Comparison of ENCODE assay signal across 9 cellular contexts in genomic region chrX:135112096-135112729, GRCh38. TPM values are rescaled to one million over a fixed set of nuclear protein-coding genes. Genes with fewer than 3 reads are reported as not detected.
DNase-seq lines count a peak whose midpoint lies in the region; ATAC-seq and TF ChIP-seq lines count a peak whose summit lies in the region.
"Had no signal": no experiment of that assay in that cellular context is flagged by ENCODE, and none has a peak within 500 bp of the region (broad histone marks: within the 10 kb centered on the region; RNA-seq: fewer than 3 reads in every experiment).

No MANE protein-coding gene starts in this region.

- no peak overlapping the region for H3K27ac ChIP-seq in CD4-positive, alpha-beta T cell (ENCODE audit: low read depth, low read length)

- H3K27ac Mint-ChIP-seq in CD4-positive, alpha-beta T cell, result no peak overlapping the region
- H3K27ac Mint-ChIP-seq in activated CD4-positive, alpha-beta memory T cell treated with anti-CD3 and anti-CD28 coated beads for 36 hours, result peak overlapping the region; percentile 11
- H3K27ac Mint-ChIP-seq: T-helper 1 cell treated with Interleukin-12 subunit alpha and Interleukin-12 subunit beta and Interleukin-4 antibody, amounts not matched to agents 30 μg/mL and 1 μg/mL, for 36 hours had no signal

- peak in 4 of 10 experiments; percentile 8 to 28 (median 16) for DNase-seq in CD4-positive, alpha-beta T cell
- peak; percentile 43 for DNase-seq in M059J (ENCODE audit: low read depth)
- peak; percentile 44 for DNase-seq in activated CD4-positive, alpha-beta memory T cell treated with anti-CD3 and anti-CD28 coated beads for 36 hours
- peak; percentile 10 to 60 for DNase-seq in foreskin fibroblast
- DNase-seq in stimulated activated CD4-positive, alpha-beta T cell treated with anti-CD3 and anti-CD28 coated beads, Interleukin-4, amount 100 ng/mL, for 24 hours, result peak; percentile 43
- DNase-seq in cerebellar nuclear complex (lab: John Stamatoyannopoulos, UW), result no peak

- TF ChIP-seq POLR2A in GM18505 (IDR thresholded peaks at IDR 0.05; ENCODE audit: borderline replicate concordance, extremely low read depth, insufficient read depth, insufficient read length), result no peak

- no peaks in the 10 kb centered on the region for H3K9me3 Mint-ChIP-seq in CD4-positive, alpha-beta T cell
- no peaks in the 10 kb centered on the region for H3K9me3 Mint-ChIP-seq in activated CD4-positive, alpha-beta memory T cell treated with anti-CD3 and anti-CD28 coated beads for 36 hours
- H3K9me3 Mint-ChIP-seq: T-helper 1 cell treated with Interleukin-12 subunit alpha and Interleukin-12 subunit beta and Interleukin-4 antibody, amounts not matched to agents 30 μg/mL and 1 μg/mL, for 36 hours had no signal

- H3K36me3 Mint-ChIP-seq in CD4-positive, alpha-beta T cell (ENCODE audit: low read depth), result no peaks in the 10 kb centered on the region
- no peaks in the 10 kb centered on the region for H3K36me3 Mint-ChIP-seq in activated CD4-positive, alpha-beta memory T cell treated with anti-CD3 and anti-CD28 coated beads for 36 hours

- peaks cover 37% of the 10 kb centered on the region for H3K27me3 Mint-ChIP-seq in CD4-positive, alpha-beta T cell
- peaks cover 12% of the 10 kb centered on the region for H3K27me3 Mint-ChIP-seq in activated CD4-positive, alpha-beta memory T cell treated with anti-CD3 and anti-CD28 coated beads for 36 hours

- TF ChIP-seq CTCF in CD4-positive, alpha-beta T cell (IDR thresholded peaks at IDR 0.05), result peak; percentile 72
- TF ChIP-seq CTCF in foreskin fibroblast (IDR thresholded peaks at IDR 0.05; ENCODE audit: low read depth, low read length), result peak; percentile 57

- intact Hi-C loops in CD4-positive, alpha-beta T cell (cut with DNase I, micrococcal nuclease), result no loop called here
- intact Hi-C loops in activated CD4-positive, alpha-beta memory T cell treated with anti-CD3 and anti-CD28 coated beads for 36 hours (cut with micrococcal nuclease), result no loop called here

- CTCF ChIA-PET in CD4-positive, alpha-beta T cell (lab: Charles Lee), result interaction anchor here (0.5 kb wide), 1 partner anchor 1379 kb away, joined by 3 read pairs; no protein-coding TSS in a partner anchor
- CTCF ChIA-PET in activated CD4-positive, alpha-beta memory T cell treated with anti-CD3 and anti-CD28 coated beads for 36 hours (lab: Charles Lee), result interaction anchor here (0.6 to 4.6 kb wide), 9 partner anchors 16 to 147 kb away, joined by 3 to 36 read pairs (median 4); no protein-coding TSS in a partner anchor

- no peaks in the 10 kb centered on the region for H3K4me1 Mint-ChIP-seq in CD4-positive, alpha-beta T cell (ENCODE audit: low read depth)
- H3K4me1 Mint-ChIP-seq in activated CD4-positive, alpha-beta memory T cell treated with anti-CD3 and anti-CD28 coated beads for 36 hours (ENCODE audit: low read depth), result no peaks in the 10 kb centered on the region

- no peak overlapping the region for H3K4me3 Mint-ChIP-seq in CD4-positive, alpha-beta T cell
- no peak overlapping the region for H3K4me3 Mint-ChIP-seq in activated CD4-positive, alpha-beta memory T cell treated with anti-CD3 and anti-CD28 coated beads for 36 hours
- H3K4me3 Mint-ChIP-seq: T-helper 1 cell treated with Interleukin-12 subunit alpha and Interleukin-12 subunit beta and Interleukin-4 antibody, amounts not matched to agents 30 μg/mL and 1 μg/mL, for 36 hours had no signal

- peak; percentile 64 for ATAC-seq in CD4-positive, alpha-beta T cell (ENCODE audit: poor library complexity)
- ATAC-seq in GM18505 (IDR thresholded peaks at IDR 0.05; ENCODE audit: unreplicated experiment), result peak; percentile 55
- no peak for ATAC-seq in HG03139 (IDR thresholded peaks at IDR 0.05; ENCODE audit: unreplicated experiment)

- H3K9me3 ChIP-seq in CD4-positive, alpha-beta T cell (ENCODE audit: control insufficient read depth, low read length), result no peaks in the 10 kb centered on the region

- POLR2A ChIA-PET in CD4-positive, alpha-beta T cell (lab: Charles Lee), result no interaction called here
- POLR2A ChIA-PET in activated CD4-positive, alpha-beta memory T cell treated with anti-CD3 and anti-CD28 coated beads for 36 hours (lab: Charles Lee), result no interaction called here

- H3K27me3 ChIP-seq in CD4-positive, alpha-beta T cell (ENCODE audit: control insufficient read depth, insufficient read depth, low read length), result no peaks in the 10 kb centered on the region

- no peak overlapping the region for H3K4me3 ChIP-seq in foreskin fibroblast (ENCODE audit: low read depth in 1 of 2, low read length in 2 of 2)

RNA-seq across cellular contexts. Expression of gene ETDB, which starts 8.1 kb away (rescaled TPM):
- not detected for total RNA-seq in CD4-positive, alpha-beta T cell
- total RNA-seq in M059J (2014; rRNA removed; shearing (Covaris generic)), result not detected in 2 replicates
- total RNA-seq in activated CD4-positive, alpha-beta memory T cell treated with anti-CD3 and anti-CD28 coated beads for 36 hours, result not detected

RNA-seq across cellular contexts. Expression of gene SMIM10L2B, which starts 13.7 kb away (rescaled TPM):
- 1 to 10 TPM; 1.2 TPM for total RNA-seq in CD4-positive, alpha-beta T cell
- 0.37 and 0.39 TPM in 2 replicates for total RNA-seq in M059J (2014; rRNA removed; shearing (Covaris generic))
- total RNA-seq in activated CD4-positive, alpha-beta memory T cell treated with anti-CD3 and anti-CD28 coated beads for 36 hours, result under 1 TPM; 0.17 to 0.19 TPM

RNA-seq across cellular contexts. Expression of gene CT55, which starts 59.0 kb away (rescaled TPM):
- not detected for total RNA-seq in CD4-positive, alpha-beta T cell
- 0.25 TPM in 1 of 2 replicates, not detected in the other for total RNA-seq in M059J (2014; rRNA removed; shearing (Covaris generic))
- not detected for total RNA-seq in activated CD4-positive, alpha-beta memory T cell treated with anti-CD3 and anti-CD28 coated beads for 36 hours

Comparison
In these comparisons a context has a peak if more than half of its experiments do, and no peak if none do; other contexts are left out.
1. DNase-seq: peak in M059J (single experiment), activated CD4-positive, alpha-beta memory T cell treated with anti-CD3 and anti-CD28 coated beads for 36 hours (single experiment), foreskin fibroblast (2 of 2) and stimulated activated CD4-positive, alpha-beta T cell treated with anti-CD3 and anti-CD28 coated beads, Interleukin-4, amount 100 ng/mL, for 24 hours (single experiment); none in cerebellar nuclear complex (0 of 2).